21 cellular contexts compared by ENCODE assay signal in the genomic region with DNA sequence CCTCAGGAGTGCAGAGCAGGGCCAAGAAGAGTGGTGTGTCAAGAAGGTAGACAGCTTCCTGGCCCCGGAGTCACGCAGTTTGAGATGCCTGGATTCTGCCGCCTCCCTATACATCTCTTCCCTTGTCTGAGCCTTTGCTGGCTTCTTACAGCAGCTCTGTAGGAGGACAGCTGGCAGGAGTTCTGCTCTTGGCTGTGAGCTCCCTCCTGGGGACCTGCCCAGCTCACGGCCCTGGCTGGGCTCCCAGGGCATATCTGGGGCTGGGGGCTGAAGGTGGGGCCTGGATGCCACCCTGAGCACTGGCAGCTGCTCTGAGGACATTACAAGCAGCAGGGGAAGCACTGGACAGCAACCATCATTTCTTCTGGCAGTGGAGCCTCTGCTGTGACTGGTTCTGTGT. TPM values are rescaled to one million over a fixed set of nuclear protein-coding genes. Genes with fewer than 3 reads are reported as not detected.
"Had no signal": no experiment of that assay in that cellular context is flagged by ENCODE, and none has a peak within 500 bp of the region (broad histone marks: within the 10 kb centered on the region; RNA-seq: fewer than 3 reads in every experiment).

No MANE protein-coding gene starts in this region.

- H3K36me3 Mint-ChIP-seq: activated CD4-positive, alpha-beta memory T cell treated with anti-CD3 and anti-CD28 coated beads for 36 hours; activated naive CD4-positive, alpha-beta T cell treated with anti-CD3 and anti-CD28 coated beads, Interleukin-2, amount 50 U/mL, for 72 hours; neural progenitor cell; T-cell had no signal

- H3K27ac Mint-ChIP-seq: activated B cell treated with CpG ODN at 0.5 μM for 24 hours; activated CD4-positive, alpha-beta memory T cell treated with anti-CD3 and anti-CD28 coated beads for 36 hours; activated T-helper 1 cell treated with anti-CD3 and anti-CD28 coated beads, Interleukin-12 subunit alpha, Interleukin-12 subunit beta, Interleukin-2, Interleukin-4 antibody, amounts not matched to agents 30 ng/mL and 10 ng/mL and 1 ng/mL, durations not matched to agents 14 hours and 24 hours and 36 hours; effector memory CD8-positive, alpha-beta T cell; neural progenitor cell; T-cell had no signal

- H3K27me3 Mint-ChIP-seq: activated B cell treated with CpG ODN at 0.5 μM for 24 hours; activated CD4-positive, alpha-beta memory T cell treated with anti-CD3 and anti-CD28 coated beads for 36 hours had no signal

- H3K4me3 Mint-ChIP-seq: activated B cell treated with CpG ODN at 0.5 μM for 24 hours; activated CD4-positive, alpha-beta memory T cell treated with anti-CD3 and anti-CD28 coated beads for 36 hours; activated T-helper 1 cell treated with anti-CD3 and anti-CD28 coated beads, Interleukin-12 subunit alpha, Interleukin-12 subunit beta, Interleukin-2, Interleukin-4 antibody, amounts not matched to agents 30 ng/mL and 10 ng/mL and 1 ng/mL, durations not matched to agents 14 hours and 24 hours and 36 hours; effector memory CD8-positive, alpha-beta T cell; neural progenitor cell; T-cell had no signal

- H3K4me1 Mint-ChIP-seq: activated B cell treated with CpG ODN at 0.5 μM for 24 hours, neural progenitor cell had no signal

- ATAC-seq: activated naive CD4-positive, alpha-beta T cell treated with anti-CD3 and anti-CD28 coated beads, Interleukin-2, amount 50 U/mL, for 72 hours; effector memory CD8-positive, alpha-beta T cell; psoas muscle; T-cell had no signal

- DNase-seq: activated B cell treated with CpG ODN at 0.5 μM for 24 hours; activated CD4-positive, alpha-beta memory T cell treated with anti-CD3 and anti-CD28 coated beads for 36 hours; activated CD4-positive, alpha-beta T cell treated with anti-CD3 and anti-CD28 coated beads for 4 hours; activated gamma-delta T cell treated with Interleukin-2 at 50 U/mL for 16 hours; activated T-cell treated with anti-CD3 and anti-CD28 coated beads for 4 hours; adrenal gland; effector memory CD8-positive, alpha-beta T cell; islet precursor cell; ovary; psoas muscle; sigmoid colon; stimulated activated CD4-positive, alpha-beta T cell treated with anti-CD3 and anti-CD28 coated beads, Interleukin-4, amount 100 ng/mL, for 4 hours; stimulated activated naive CD4-positive, alpha-beta T cell; T-cell; tibial artery had no signal

- H3K9me3 Mint-ChIP-seq: activated B cell treated with CpG ODN at 0.5 μM for 24 hours; activated CD4-positive, alpha-beta memory T cell treated with anti-CD3 and anti-CD28 coated beads for 36 hours; activated naive CD4-positive, alpha-beta T cell treated with anti-CD3 and anti-CD28 coated beads, Interleukin-2, amount 50 U/mL, for 72 hours; activated T-helper 1 cell treated with anti-CD3 and anti-CD28 coated beads, Interleukin-12 subunit alpha, Interleukin-12 subunit beta, Interleukin-2, Interleukin-4 antibody, amounts not matched to agents 30 ng/mL and 10 ng/mL and 1 ng/mL, durations not matched to agents 14 hours and 24 hours and 36 hours; effector memory CD8-positive, alpha-beta T cell; neural progenitor cell; T-cell had no signal

RNA-seq across cellular contexts. Expression of gene TSSK1B, which starts 0.8 kb away (rescaled TPM):
- total RNA-seq: activated B cell treated with CpG ODN at 0.5 μM for 24 hours; activated CD4-positive, alpha-beta memory T cell treated with anti-CD3 and anti-CD28 coated beads for 36 hours; activated naive CD4-positive, alpha-beta T cell treated with anti-CD3 and anti-CD28 coated beads, Interleukin-2, amount 50 U/mL, for 72 hours; activated T-helper 1 cell treated with anti-CD3 and anti-CD28 coated beads, Interleukin-12 subunit alpha, Interleukin-12 subunit beta, Interleukin-2, Interleukin-4 antibody, amounts not matched to agents 30 ng/mL and 10 ng/mL and 1 ng/mL, durations not matched to agents 14 hours and 24 hours and 36 hours; adrenal gland; dermis microvascular lymphatic vessel endothelial cell; hepatocyte; lung microvascular endothelial cell; psoas muscle; sigmoid colon; T-cell had no signal
- polyA plus RNA-seq: adrenal gland, hepatocyte, ovary, psoas muscle, sigmoid colon had no signal
